24 cellular contexts compared by ENCODE assay signal in the genomic region with DNA sequence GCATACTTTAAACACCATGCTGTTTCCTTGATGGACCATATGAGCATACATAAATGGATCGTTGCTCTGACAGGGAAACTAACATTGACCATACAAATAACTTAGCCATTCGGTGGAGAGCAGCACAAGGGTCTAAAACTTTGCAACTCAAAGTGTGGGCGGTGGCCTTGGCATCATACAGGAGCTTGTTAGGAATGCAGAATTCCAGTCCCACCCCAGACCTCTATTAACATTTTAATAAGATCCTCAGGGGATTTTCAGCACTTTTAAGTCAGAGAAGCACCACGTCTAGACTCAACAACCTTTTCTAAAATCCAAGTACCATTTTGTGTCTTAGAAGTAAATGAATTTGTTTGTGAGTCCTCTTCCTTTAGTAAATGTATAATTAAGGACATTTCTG.
"Had no signal": no experiment of that assay in that cellular context is flagged by ENCODE, and none has a peak within 500 bp of the region (broad histone marks: within the 10 kb centered on the region; RNA-seq: fewer than 3 reads in every experiment).

No MANE protein-coding gene starts in this region.

- H3K27ac ChIP-seq: esophagus squamous epithelium, heart right ventricle, neural progenitor cell, parathyroid adenoma, prostate gland, right atrium auricular region, thoracic aorta, upper lobe of left lung had no signal

- DNase-seq: cortex of kidney; effector memory CD8-positive, alpha-beta T cell; erythroblast; esophagus squamous epithelium; foreskin melanocyte; glutamatergic neuron; heart right ventricle; hippocampal formation; left ventricle myocardium superior; mesenchymal stem cell; midbrain; naive thymus-derived CD4-positive, alpha-beta T cell; stimulated activated CD4-positive, alpha-beta T cell treated with anti-CD3 and anti-CD28 coated beads, Interleukin-2, amount 100 ng/mL, for 24 hours; stimulated activated CD4-positive, alpha-beta T cell treated with anti-CD3 and anti-CD28 coated beads, Interleukin-4, amount 100 ng/mL, for 24 hours; stimulated activated naive CD8-positive, alpha-beta T cell treated with anti-CD3 and anti-CD28 coated beads, Interleukin-15, Interleukin-2, amounts not matched to agents 100 U/mL and 50 U/mL, for 24 hours; upper lobe of left lung had no signal

- H3K4me1 ChIP-seq: esophagus squamous epithelium, parathyroid adenoma, prostate gland, right atrium auricular region, upper lobe of left lung had no signal

- H3K27me3 ChIP-seq: esophagus squamous epithelium, heart right ventricle, neural progenitor cell, right atrium auricular region, tibial nerve, upper lobe of left lung had no signal

- ATAC-seq: effector memory CD8-positive, alpha-beta T cell; heart right ventricle; left ventricle myocardium superior; naive thymus-derived CD4-positive, alpha-beta T cell; stimulated activated memory B cell treated with anti-CD40 and anti-IgM and Interleukin-4, amounts not matched to agents 10 μg/mL and 1 μg/mL and 100 μg/mL, for 72 hours; stimulated activated naive CD8-positive, alpha-beta T cell treated with anti-CD3 and anti-CD28 coated beads, Interleukin-15, Interleukin-2, amounts not matched to agents 100 U/mL and 50 U/mL, for 24 hours had no signal

- H3K9ac ChIP-seq: neural progenitor cell, parathyroid adenoma had no signal

- H3K4me3 ChIP-seq: esophagus squamous epithelium, heart right ventricle, lung, neural progenitor cell, prostate gland, right atrium auricular region, thoracic aorta, tibial nerve, upper lobe of left lung had no signal

- H2AFZ ChIP-seq: neural progenitor cell, parathyroid adenoma had no signal

- H3K9me3 ChIP-seq: esophagus squamous epithelium, heart right ventricle, prostate gland, right atrium auricular region, thoracic aorta, tibial nerve, upper lobe of left lung had no signal

- H3K36me3 ChIP-seq: esophagus squamous epithelium, neural progenitor cell, prostate gland, right atrium auricular region, thoracic aorta, tibial nerve, upper lobe of left lung had no signal

- H3K79me2 ChIP-seq: parathyroid adenoma had no signal

- H3K4me2 ChIP-seq: neural progenitor cell had no signal
